Comparison of ENCODE assay signal across 32 cellular contexts in genomic region chr5:109589239-109589638, GRCh38.
"Had no signal": no experiment of that assay in that cellular context is flagged by ENCODE, and none has a peak within 500 bp of the region (broad histone marks: within the 10 kb centered on the region; RNA-seq: fewer than 3 reads in every experiment).

No MANE protein-coding gene starts in this region.

- H3K27ac ChIP-seq: adrenal gland, body of pancreas, brain microvascular endothelial cell, breast epithelium, VCaP had no signal

- H3K4me1 ChIP-seq: adrenal gland, body of pancreas, breast epithelium had no signal

- H3K9me3 ChIP-seq: adrenal gland, body of pancreas, breast epithelium had no signal

- H3K36me3 ChIP-seq: adrenal gland, brain microvascular endothelial cell, breast epithelium had no signal

- DNase-seq: activated B cell treated with CpG ODN at 0.5 μM for 24 hours; activated CD4-positive, alpha-beta memory T cell treated with anti-CD3 and anti-CD28 coated beads for 36 hours; activated CD4-positive, alpha-beta T cell treated with anti-CD3 and anti-CD28 coated beads for 4 hours; activated CD4-positive, alpha-beta T cell treated with anti-CD3 and anti-CD28 coated beads, Interleukin-2, amount 10 ng/mL, durations not matched to agents 24 days and 14 days; activated CD4-positive, alpha-beta T cell treated with anti-CD3 and anti-CD28 coated beads, Interleukin-2, amount 50 U/mL, for 1 hour; activated CD4-positive, alpha-beta T cell treated with anti-CD3 and anti-CD28 coated beads, Interleukin-2, amount 50 U/mL, for 4 hours; activated CD4-positive, CD25-positive, alpha-beta regulatory T cell treated with anti-CD3 and anti-CD28 coated beads, Interleukin-2, amount 50 U/mL, for 72 hours; activated CD8-positive, alpha-beta memory T cell treated with anti-CD3 and anti-CD28 coated beads, Interleukin-2, amount 50 U/mL, for 4 hours; activated effector memory CD4-positive, alpha-beta T cell treated with anti-CD3 and anti-CD28 coated beads, Interleukin-2, amount 50 U/mL, for 16 hours; activated gamma-delta T cell treated with Interleukin-2 at 50 U/mL for 16 hours; activated naive CD4-positive, alpha-beta T cell; activated naive CD4-positive, alpha-beta T cell treated with anti-CD3 and anti-CD28 coated beads for 36 hours; activated naive CD4-positive, alpha-beta T cell treated with anti-CD3 and anti-CD28 coated beads, Interleukin-2, amount 50 U/mL, for 16 hours; activated naive CD8-positive, alpha-beta T cell treated with anti-CD3 and anti-CD28 coated beads for 36 hours; activated T-cell treated with anti-CD3 and anti-CD28 coated beads for 4 hours; activated T-cell treated with anti-CD3 and anti-CD28 coated beads, Interleukin-2, amount 50 U/mL, for 1 hour; activated T-cell treated with anti-CD3 and anti-CD28 coated beads, Interleukin-2, amount 50 U/mL, for 4 hours; activated T-cell treated with anti-CD3 and anti-CD28 coated beads, Interleukin-2, amount 50 U/mL, for 72 hours; adrenal gland; amniotic stem cell; brain microvascular endothelial cell; central memory CD4-positive, alpha-beta T cell; T-helper 2 cell; T-helper 9 cell had no signal

- FAIRE-seq: astrocyte, TTC549 had no signal

- H3K4me3 ChIP-seq: adrenal gland, body of pancreas, breast epithelium had no signal

- H3K27me3 ChIP-seq: adrenal gland, body of pancreas, brain microvascular endothelial cell, breast epithelium had no signal

- ATAC-seq: activated CD8-positive, alpha-beta T cell treated with anti-CD3 and anti-CD28 coated beads for 36 hours; activated naive CD4-positive, alpha-beta T cell treated with anti-CD3 and anti-CD28 coated beads, Interleukin-2, amount 50 U/mL, for 72 hours; activated T-cell treated with anti-CD3 and anti-CD28 coated beads, Interleukin-2, amount 50 U/mL, for 4 hours; activated T-cell treated with anti-CD3 and anti-CD28 coated beads, Interleukin-2, amount 50 U/mL, for 72 hours; activated T-helper 17 cell treated with anti-CD3 and anti-CD28 coated beads, Interleukin-2, amount 50 U/mL, for 72 hours had no signal
